Comparison of ENCODE assay signal across 22 cellular contexts in the genomic region with DNA sequence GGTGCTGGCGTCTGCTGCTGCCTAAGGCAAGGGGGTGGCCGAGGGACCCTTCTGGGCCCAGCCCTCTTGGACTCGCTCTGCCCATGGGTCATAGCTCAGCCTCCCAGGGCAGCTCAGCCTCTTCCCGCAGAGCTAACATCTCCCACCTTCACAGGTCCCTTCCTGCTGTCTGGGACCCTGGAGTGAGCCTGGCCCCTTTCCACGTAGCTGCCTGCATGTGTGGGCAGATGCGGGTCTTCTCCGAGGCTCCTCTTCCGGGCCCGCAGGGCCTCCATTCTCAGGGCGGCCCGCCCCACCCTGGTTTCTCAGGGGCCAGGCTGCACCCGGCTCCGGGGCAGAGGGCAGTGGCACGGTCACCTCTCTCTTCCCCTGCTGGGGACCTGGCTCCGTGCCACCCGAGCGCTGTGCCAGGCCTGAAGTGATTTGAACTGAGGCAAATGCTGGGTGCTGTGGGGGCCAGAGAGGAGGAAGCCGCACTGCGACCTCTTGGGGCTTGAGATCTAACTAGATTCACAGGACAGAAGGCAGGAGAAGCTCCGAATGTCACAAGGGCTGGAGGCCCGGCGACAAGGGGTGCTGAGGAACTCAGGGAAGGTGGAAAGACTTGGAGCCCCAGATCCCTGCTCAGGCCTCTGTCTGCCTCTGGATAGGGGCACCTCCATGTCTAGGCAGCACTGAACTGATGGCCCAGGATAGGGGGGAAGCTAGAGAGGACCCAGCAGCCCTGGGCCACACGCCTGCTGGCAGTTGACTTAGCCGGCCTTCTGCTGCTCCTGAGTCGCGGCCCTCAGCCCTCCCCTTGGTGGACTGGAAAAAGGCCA. TPM values are rescaled to one million over a fixed set of nuclear protein-coding genes. Genes with fewer than 3 reads are reported as not detected.
DNase-seq lines count a peak whose midpoint lies in the region; ATAC-seq and TF ChIP-seq lines count a peak whose summit lies in the region.
"Had no signal": no experiment of that assay in that cellular context is flagged by ENCODE, and none has a peak within 500 bp of the region (broad histone marks: within the 10 kb centered on the region; RNA-seq: fewer than 3 reads in every experiment).

No MANE protein-coding gene starts in this region.

- TF ChIP-seq CTCF in esophagus squamous epithelium (IDR thresholded peaks at IDR 0.05) = no peak
- no peak for TF ChIP-seq CTCF in natural killer cell (IDR thresholded peaks at IDR 0.05)

- no peaks in the 10 kb centered on the region for H3K27me3 ChIP-seq in subcutaneous abdominal adipose tissue (ENCODE audit: control insufficient read depth in 5 of 5, insufficient read depth in 4 of 5, low read length in 5 of 5)
- no peaks in the 10 kb centered on the region for H3K27me3 ChIP-seq in esophagus squamous epithelium
- H3K27me3 ChIP-seq: ascending aorta, neural progenitor cell, tibial nerve had no signal

- intact Hi-C loops in Right ventricle myocardium superior (cut with DNase I) (no loop called here), esophagus squamous epithelium (cut with DNase I) (no loop called here), natural killer cell (cut with micrococcal nuclease) (no loop called here)

- no peak overlapping the region for H3K27ac Mint-ChIP-seq in natural killer cell
- H3K27ac Mint-ChIP-seq: neural progenitor cell; stimulated activated effector memory CD8-positive, alpha-beta T cell treated with anti-CD3 and anti-CD28 coated beads, Interleukin-12 subunit alpha, Interleukin-12 subunit beta, amount 100 ng/mL, for 72 hours; T-helper 1 cell treated with Interleukin-12 subunit alpha and Interleukin-12 subunit beta and Interleukin-4 antibody, amounts not matched to agents 30 μg/mL and 1 μg/mL, for 36 hours had no signal

- no peaks in the 10 kb centered on the region for H3K4me1 Mint-ChIP-seq in natural killer cell
- H3K4me1 Mint-ChIP-seq: stimulated activated effector memory CD8-positive, alpha-beta T cell treated with anti-CD3 and anti-CD28 coated beads, Interleukin-12 subunit alpha, Interleukin-12 subunit beta, amount 100 ng/mL, for 72 hours had no signal

- ATAC-seq in Right ventricle myocardium superior (ENCODE audit: poor library complexity) = peak; percentile 51
- no peak for ATAC-seq in natural killer cell
- ATAC-seq: stimulated activated effector memory CD8-positive, alpha-beta T cell treated with anti-CD3 and anti-CD28 coated beads, Interleukin-12 subunit alpha, Interleukin-12 subunit beta, amount 100 ng/mL, for 72 hours had no signal

- no peaks in the 10 kb centered on the region for H3K27me3 Mint-ChIP-seq in natural killer cell (ENCODE audit: low read depth in 2 of 2)

- no peaks in the 10 kb centered on the region for H3K36me3 Mint-ChIP-seq in natural killer cell
- H3K36me3 Mint-ChIP-seq: neural progenitor cell; stimulated activated effector memory CD8-positive, alpha-beta T cell treated with anti-CD3 and anti-CD28 coated beads, Interleukin-12 subunit alpha, Interleukin-12 subunit beta, amount 100 ng/mL, for 72 hours had no signal

- peak; percentile 84 for DNase-seq in Right ventricle myocardium superior
- DNase-seq in mesenteric fat pad (ENCODE audit: low spot score) = peak; percentile 88
- no peak for DNase-seq in esophagus squamous epithelium (lab: John Stamatoyannopoulos, UW)
- DNase-seq in natural killer cell = no peak
- no peak for DNase-seq in epidermal melanocyte (ENCODE audit: insufficient read length, low spot score)
- DNase-seq: activated CD4-positive, alpha-beta T cell treated with anti-CD3 and anti-CD28 coated beads, Interleukin-2, amount 50 U/mL, for 4 hours; activated naive CD4-positive, alpha-beta T cell treated with Interleukin-2 at 50 U/mL for 16 hours; COR-L47; Karpas-422; midbrain; NCI-H1105; NCI-H2171 treated with DMSO at 0.1 percent for 48 hours; NCI-H69; SHP77 treated with DMSO at 0.1 percent for 48 hours had no signal

- H3K4me1 ChIP-seq in subcutaneous abdominal adipose tissue (ENCODE audit: control insufficient read depth in 5 of 5, insufficient read depth in 5 of 5, low read length in 5 of 5) (peaks cover 2 to 60% (median 31%) of the 10 kb centered on the region in 5 donors), esophagus squamous epithelium (peaks cover 0 to 16% (median 0%) of the 10 kb centered on the region in 3 donors)
- H3K4me1 ChIP-seq: ascending aorta had no signal

- H3K9me3 ChIP-seq in subcutaneous abdominal adipose tissue (ENCODE audit: control insufficient read depth in 5 of 5, low read length in 5 of 5) = no peaks in the 10 kb centered on the region
- H3K9me3 ChIP-seq in esophagus squamous epithelium = no peaks in the 10 kb centered on the region
- H3K9me3 ChIP-seq: ascending aorta, tibial nerve had no signal

- TF ChIP-seq POLR2A in esophagus squamous epithelium (IDR thresholded peaks at IDR 0.05) = no peak

- H3K9ac ChIP-seq in subcutaneous abdominal adipose tissue (ENCODE audit: low read length in 5 of 5) = peak overlapping the region in 2 of 5 donors; percentile 23 to 25
- H3K9ac ChIP-seq: neural progenitor cell had no signal

- no peak overlapping the region for H3K4me3 Mint-ChIP-seq in natural killer cell
- H3K4me3 Mint-ChIP-seq: neural progenitor cell; stimulated activated effector memory CD8-positive, alpha-beta T cell treated with anti-CD3 and anti-CD28 coated beads, Interleukin-12 subunit alpha, Interleukin-12 subunit beta, amount 100 ng/mL, for 72 hours; T-helper 1 cell treated with Interleukin-12 subunit alpha and Interleukin-12 subunit beta and Interleukin-4 antibody, amounts not matched to agents 30 μg/mL and 1 μg/mL, for 36 hours had no signal

- no peaks in the 10 kb centered on the region for H3K9me3 Mint-ChIP-seq in natural killer cell
- H3K9me3 Mint-ChIP-seq: neural progenitor cell; stimulated activated effector memory CD8-positive, alpha-beta T cell treated with anti-CD3 and anti-CD28 coated beads, Interleukin-12 subunit alpha, Interleukin-12 subunit beta, amount 100 ng/mL, for 72 hours; T-helper 1 cell treated with Interleukin-12 subunit alpha and Interleukin-12 subunit beta and Interleukin-4 antibody, amounts not matched to agents 30 μg/mL and 1 μg/mL, for 36 hours had no signal

- H3K27ac ChIP-seq in angular gyrus (ENCODE audit: low read depth, low read length) (peak overlapping the region; percentile 14), subcutaneous abdominal adipose tissue (ENCODE audit: low read depth, low read length) (peak overlapping the region; percentile 74), esophagus squamous epithelium (no peak overlapping the region)
- H3K27ac ChIP-seq: ascending aorta, neural progenitor cell, VCaP had no signal

- 85 to 92% methylated on average over 8 to 10 of the region's 26 CpGs for WGBS in esophagus squamous epithelium, 2 donors

- H3K4me3 ChIP-seq in subcutaneous abdominal adipose tissue (ENCODE audit: low read depth in 1 of 5, low read length in 5 of 5) (no peak overlapping the region), esophagus squamous epithelium (no peak overlapping the region)
- H3K4me3 ChIP-seq: ascending aorta, neural progenitor cell, tibial nerve had no signal

- H3K36me3 ChIP-seq in subcutaneous abdominal adipose tissue (ENCODE audit: control insufficient read depth in 5 of 5, insufficient read depth in 5 of 5, low read length in 5 of 5) = peaks cover 0 to 77% (median 63%) of the 10 kb centered on the region in 5 donors
- H3K36me3 ChIP-seq in esophagus squamous epithelium = peaks cover 6 to 91% (median 9%) of the 10 kb centered on the region in 3 donors
- H3K36me3 ChIP-seq: neural progenitor cell had no signal

RNA-seq across cellular contexts. Expression of a gene that starts 40.7 kb away (rescaled TPM):
- 393 TPM for total RNA-seq in Right ventricle myocardium superior
- 62.0 TPM for total RNA-seq in mesenteric fat pad
- total RNA-seq in esophagus squamous epithelium = 10 to 100 TPM in 3 of 4 donors, 1 to 10 TPM in 1; 9.3 to 37.8 (median 16.9) TPM
- 10 to 100 TPM; 42.9 to 59.7 (median 56.2) TPM for total RNA-seq in natural killer cell

Comparison
In these comparisons a context has a peak if more than half of its experiments do, and no peak if none do; other contexts are left out.
1. H3K27ac ChIP-seq: peak in angular gyrus (single experiment) and subcutaneous abdominal adipose tissue (single experiment); none in esophagus squamous epithelium (0 of 4).
2. DNase-seq: peak in Right ventricle myocardium superior (single experiment) and mesenteric fat pad (single experiment); none in esophagus squamous epithelium (single experiment), natural killer cell (single experiment) and epidermal melanocyte (single experiment).